In the genomic region with DNA sequence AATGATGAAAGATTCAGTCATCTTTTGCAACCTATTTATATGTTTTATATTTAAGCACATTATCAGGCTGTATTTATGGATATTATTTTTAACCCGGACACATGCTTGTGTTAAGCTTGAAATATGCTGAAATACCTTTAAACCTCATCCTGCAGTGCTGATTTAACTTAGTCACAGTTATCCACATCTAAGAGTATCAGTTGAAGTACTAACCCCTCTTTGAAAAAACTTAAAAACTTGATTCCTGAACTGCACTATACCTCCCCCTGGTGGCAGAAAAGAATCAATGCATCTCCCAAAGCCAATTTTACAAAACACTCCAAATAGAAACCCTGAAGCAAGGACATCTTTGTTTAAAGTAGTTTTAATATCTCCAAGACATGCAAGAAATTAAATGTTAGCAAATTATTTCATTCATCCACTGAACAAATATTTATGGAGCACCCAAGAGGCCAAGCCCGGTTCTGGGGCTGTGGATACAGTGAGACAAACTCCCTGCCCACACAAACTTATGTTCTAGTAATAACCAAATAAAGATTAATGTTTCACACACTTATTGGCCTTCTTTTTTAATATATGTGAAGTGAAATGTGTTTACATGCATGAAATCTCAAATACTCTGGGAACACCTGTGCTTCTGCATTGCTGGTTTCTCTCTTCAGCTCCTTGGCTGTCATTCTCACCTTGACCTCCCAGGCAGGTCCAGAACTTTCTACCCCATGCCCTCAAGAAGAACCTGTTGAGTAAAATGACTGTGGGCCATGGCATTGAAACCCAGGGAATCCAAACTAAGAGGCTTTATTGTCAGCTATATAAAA, we compare ENCODE assay signal across 8 cellular contexts. TPM values are rescaled to one million over a fixed set of nuclear protein-coding genes. Genes with fewer than 3 reads are reported as not detected.
DNase-seq lines count a peak whose midpoint lies in the region; ATAC-seq and TF ChIP-seq lines count a peak whose summit lies in the region.

No MANE protein-coding gene starts in this region.

- no peak for ATAC-seq in HG02571 (IDR thresholded peaks at IDR 0.05; ENCODE audit: unreplicated experiment)

- no peaks in the 10 kb centered on the region for H3K27me3 ChIP-seq in HUES48 (ENCODE audit: control insufficient read depth, insufficient read depth, low read length)

- no peaks in the 10 kb centered on the region for H3K9me3 Mint-ChIP-seq in endothelial cell (ENCODE audit: unreplicated experiment)

- peak; percentile 59 for DNase-seq in DMS53 (lab: John Stamatoyannopoulos, UW)
- peak; percentile 67 for DNase-seq in SK-N-MC (ENCODE audit: low read depth, low spot score)
- DNase-seq in endothelial cell (ENCODE audit: low spot score): no peak
- peak; percentile 66 for DNase-seq in myocyte (ENCODE audit: low read depth)
- no peak for DNase-seq in NCI-H1048 (lab: John Stamatoyannopoulos, UW)
- no peak for DNase-seq in activated CD4-positive, CD25-positive, alpha-beta regulatory T cell treated with anti-CD3 and anti-CD28 coated beads, Interleukin-2, amount 50 U/mL, for 72 hours

- H3K27ac Mint-ChIP-seq in endothelial cell (ENCODE audit: unreplicated experiment): no peak overlapping the region

- no peak overlapping the region for H3K9ac ChIP-seq in HUES48 (ENCODE audit: low read depth, low read length)
- H3K9ac ChIP-seq in SK-N-MC (ENCODE audit: insufficient read length): peak overlapping the region; percentile 71

- H3K36me3 ChIP-seq in HUES48 (ENCODE audit: control insufficient read depth, insufficient read depth, low read length) (no peaks in the 10 kb centered on the region), SK-N-MC (ENCODE audit: insufficient read depth, low read length) (no peaks in the 10 kb centered on the region)

- peaks cover 20% of the 10 kb centered on the region for H3K36me3 Mint-ChIP-seq in endothelial cell (ENCODE audit: low read depth, unreplicated experiment)

- peaks cover 34% of the 10 kb centered on the region for H3K4me1 ChIP-seq in HUES48 (ENCODE audit: control insufficient read depth, insufficient read depth, low read length)

- H3K27me3 Mint-ChIP-seq in endothelial cell (ENCODE audit: unreplicated experiment): peaks cover 9% of the 10 kb centered on the region

- H3K27ac ChIP-seq in HUES48 (ENCODE audit: low read depth, low read length) (peak overlapping the region; percentile 82), SK-N-MC (peak overlapping the region; percentile 97)

- TF ChIP-seq CTCF in endothelial cell (IDR thresholded peaks at IDR 0.05; ENCODE audit: unreplicated experiment): peak; percentile 94

- no peaks in the 10 kb centered on the region for H3K9me3 ChIP-seq in HUES48 (ENCODE audit: control insufficient read depth, insufficient read depth, low read length)
- H3K9me3 ChIP-seq in SK-N-MC (ENCODE audit: low read depth, low read length): no peaks in the 10 kb centered on the region

- H3K4me1 Mint-ChIP-seq in endothelial cell (ENCODE audit: unreplicated experiment): peaks cover 24% of the 10 kb centered on the region

- H3K4me3 ChIP-seq in HUES48 (ENCODE audit: low read depth, low read length) (no peak overlapping the region), SK-N-MC (peak overlapping the region; percentile 69)

- H3K4me3 Mint-ChIP-seq in endothelial cell (ENCODE audit: unreplicated experiment): no peak overlapping the region

RNA-seq across cellular contexts. Expression of gene SVIL, which starts 44.0 kb away (rescaled TPM):
- 125 TPM for total RNA-seq in endothelial cell (ENCODE audit: unreplicated experiment)
- 65.8 and 71.2 TPM in 2 replicates for total RNA-seq in myocyte
- 30.0 TPM for polyA plus RNA-seq in myocyte (2012)

Comparison
In these comparisons a context has a peak if more than half of its experiments do, and no peak if none do; other contexts are left out.
1. DNase-seq: peak in DMS53 (single experiment), SK-N-MC (single experiment) and myocyte (single experiment); none in endothelial cell (single experiment), NCI-H1048 (single experiment) and activated CD4-positive, CD25-positive, alpha-beta regulatory T cell treated with anti-CD3 and anti-CD28 coated beads, Interleukin-2, amount 50 U/mL, for 72 hours (single experiment).